ENCODE assay signal across 8 cellular contexts in genomic region chr5:73018892-73019291, GRCh38.
"Had no signal": no experiment of that assay in that cellular context is flagged by ENCODE, and none has a peak within 500 bp of the region (broad histone marks: within the 10 kb centered on the region; RNA-seq: fewer than 3 reads in every experiment).

No MANE protein-coding gene starts in this region.

- H3K27ac ChIP-seq: GM23248 had no signal

- H3K9me3 ChIP-seq: HAP-1 had no signal

- H3K4me3 Mint-ChIP-seq: GM23338, H9 had no signal

- H3K36me3 ChIP-seq: HAP-1 had no signal

- ATAC-seq: GM23338, HCT116 had no signal

- H3K9me3 Mint-ChIP-seq: GM23338, H9 had no signal

- H3K27ac Mint-ChIP-seq: GM23338, H9 had no signal

- H3K4me3 ChIP-seq: GM23248, GM23338, HAP-1 had no signal

- H3K4me1 Mint-ChIP-seq: GM23338, H9 had no signal

- DNase-seq: GM23248, GOT3, H7, H9, HCEC 1CT had no signal
